Comparison of ENCODE assay signal across 19 cellular contexts in genomic region chr1:107795994-107796393, GRCh38.
DNase-seq lines count a peak whose midpoint lies in the region; ATAC-seq and FAIRE-seq lines count a peak whose summit lies in the region.
"Had no signal": no experiment of that assay in that cellular context is flagged by ENCODE, and none has a peak within 500 bp of the region (broad histone marks: within the 10 kb centered on the region; RNA-seq: fewer than 3 reads in every experiment).

No MANE protein-coding gene starts in this region.

- H3K79me1 ChIP-seq in mesendoderm (ENCODE audit: low read length): no peaks in the 10 kb centered on the region

- no peak overlapping the region for H3K9ac ChIP-seq in mesendoderm (ENCODE audit: low read length)

- no peaks in the 10 kb centered on the region for H3K27me3 Mint-ChIP-seq in activated naive CD4-positive, alpha-beta T cell treated with anti-CD3 and anti-CD28 coated beads for 36 hours (ENCODE audit: low read depth)
- H3K27me3 Mint-ChIP-seq in activated naive CD8-positive, alpha-beta T cell treated with anti-CD3 and anti-CD28 coated beads for 36 hours: no peaks in the 10 kb centered on the region
- H3K27me3 Mint-ChIP-seq: activated naive CD8-positive, alpha-beta T cell treated with anti-CD3 and anti-CD28 coated beads, Interleukin-2, amount 10 ng/mL, durations not matched to agents 7 days and 5 days; CD4-positive, alpha-beta memory T cell had no signal

- DNase-seq in activated naive CD4-positive, alpha-beta T cell treated with anti-CD3 and anti-CD28 coated beads for 36 hours: peak; percentile 25
- DNase-seq in activated naive CD4-positive, alpha-beta T cell (lab: John Stamatoyannopoulos, UW): no peak
- DNase-seq in NCI-H82 (lab: John Stamatoyannopoulos, UW): peak; percentile 57
- no peak for DNase-seq in activated naive CD8-positive, alpha-beta T cell treated with anti-CD3 and anti-CD28 coated beads for 36 hours
- no peak for DNase-seq in stimulated activated effector memory CD8-positive, alpha-beta T cell treated with anti-CD3 and anti-CD28 coated beads, Interleukin-12 subunit alpha, Interleukin-12 subunit beta, amount 100 ng/mL, for 72 hours (ENCODE audit: low spot score in 2 of 2)
- DNase-seq in frontal cortex (ENCODE audit: low spot score in 2 of 2): no peak
- DNase-seq in NCI-H345 (lab: John Stamatoyannopoulos, UW): no peak
- no peak for DNase-seq in mesendoderm
- DNase-seq: activated CD4-positive, alpha-beta T cell treated with anti-CD3 and anti-CD28 coated beads, Interleukin-2, amount 50 U/mL, for 1 hour; activated naive CD8-positive, alpha-beta T cell treated with anti-CD3 and anti-CD28 coated beads, Interleukin-2, amount 10 ng/mL, durations not matched to agents 7 days and 5 days; cortex of kidney; NCI-H146; NCI-H2171 treated with DMSO at 0.1 percent for 48 hours; NCI-H774; spleen had no signal

- H2BK120ac ChIP-seq in mesendoderm (ENCODE audit: low read depth, low read length): no peak overlapping the region

- H3K4me3 ChIP-seq in mesendoderm (ENCODE audit: low read length): no peak overlapping the region
- H3K4me3 ChIP-seq: spleen had no signal

- no peak overlapping the region for H2BK15ac ChIP-seq in mesendoderm (replicated peaks; ENCODE audit: low read depth)

- intact Hi-C loops in activated naive CD4-positive, alpha-beta T cell treated with anti-CD3 and anti-CD28 coated beads for 36 hours (cut with micrococcal nuclease): loop anchor here (1.0 to 2.0 kb wide), 2 partner anchors 25 to 139 kb away; no protein-coding TSS in a partner anchor

- peaks cover 2% of the 10 kb centered on the region for H3K9me3 Mint-ChIP-seq in activated naive CD4-positive, alpha-beta T cell treated with anti-CD3 and anti-CD28 coated beads for 36 hours
- peaks cover 7% of the 10 kb centered on the region for H3K9me3 Mint-ChIP-seq in activated naive CD8-positive, alpha-beta T cell treated with anti-CD3 and anti-CD28 coated beads for 36 hours
- H3K9me3 Mint-ChIP-seq in stimulated activated effector memory CD8-positive, alpha-beta T cell treated with anti-CD3 and anti-CD28 coated beads, Interleukin-12 subunit alpha, Interleukin-12 subunit beta, amount 100 ng/mL, for 72 hours: no peaks in the 10 kb centered on the region

- H3K4me2 ChIP-seq in mesendoderm (ENCODE audit: low read length): no peak overlapping the region

- H3K23ac ChIP-seq in mesendoderm (ENCODE audit: low read length): no peak overlapping the region

- H4K5ac ChIP-seq in mesendoderm (ENCODE audit: low read length): no peak overlapping the region

- peak; percentile 73 for ATAC-seq in stimulated activated effector memory CD8-positive, alpha-beta T cell treated with anti-CD3 and anti-CD28 coated beads, Interleukin-12 subunit alpha, Interleukin-12 subunit beta, amount 100 ng/mL, for 72 hours
- ATAC-seq: SK-N-SH treated with all-trans-retinoic acid at 6 μM for 48 hours had no signal

- H3K27me3 ChIP-seq in mesendoderm (ENCODE audit: insufficient read depth, low read length, poor library complexity): no peaks in the 10 kb centered on the region
- H3K27me3 ChIP-seq: spleen had no signal

- H2BK5ac ChIP-seq in mesendoderm (ENCODE audit: low read length): no peak overlapping the region

- no peaks in the 10 kb centered on the region for H3K36me3 ChIP-seq in mesendoderm (ENCODE audit: control insufficient read depth, insufficient read depth, low read length)
- H3K36me3 ChIP-seq: spleen had no signal

- no peaks in the 10 kb centered on the region for H3K36me3 Mint-ChIP-seq in activated naive CD4-positive, alpha-beta T cell treated with anti-CD3 and anti-CD28 coated beads for 36 hours (ENCODE audit: low read depth)
- H3K36me3 Mint-ChIP-seq in activated naive CD8-positive, alpha-beta T cell treated with anti-CD3 and anti-CD28 coated beads for 36 hours: peaks cover 4% of the 10 kb centered on the region
- H3K36me3 Mint-ChIP-seq in stimulated activated effector memory CD8-positive, alpha-beta T cell treated with anti-CD3 and anti-CD28 coated beads, Interleukin-12 subunit alpha, Interleukin-12 subunit beta, amount 100 ng/mL, for 72 hours: no peaks in the 10 kb centered on the region
- H3K36me3 Mint-ChIP-seq: brain; CD4-positive, alpha-beta memory T cell had no signal

- no peak overlapping the region for H3K4ac ChIP-seq in mesendoderm (ENCODE audit: low read depth, low read length)

- FAIRE-seq in frontal cortex (lab: Jason Lieb, UNC): no peak

- H4K8ac ChIP-seq in mesendoderm (ENCODE audit: low read depth, low read length): no peak overlapping the region

- CTCF ChIA-PET in activated naive CD4-positive, alpha-beta T cell treated with anti-CD3 and anti-CD28 coated beads for 36 hours (lab: Charles Lee): interaction anchor here (1.1 kb wide), 1 partner anchor 18 kb away, joined by 6 read pairs; no protein-coding TSS in a partner anchor

- WGBS in mesendoderm (ENCODE audit: extremely low coverage, insufficient coverage, low lambda C conversion rate): no CpG with 5 or more reads among the region's 2 CpGs

- H3K4me1 Mint-ChIP-seq in activated naive CD4-positive, alpha-beta T cell treated with anti-CD3 and anti-CD28 coated beads for 36 hours (ENCODE audit: low read depth): peaks cover 25% of the 10 kb centered on the region
- H3K4me1 Mint-ChIP-seq in activated naive CD8-positive, alpha-beta T cell treated with anti-CD3 and anti-CD28 coated beads for 36 hours: peaks cover 45% of the 10 kb centered on the region
- H3K4me1 Mint-ChIP-seq in stimulated activated effector memory CD8-positive, alpha-beta T cell treated with anti-CD3 and anti-CD28 coated beads, Interleukin-12 subunit alpha, Interleukin-12 subunit beta, amount 100 ng/mL, for 72 hours: peaks cover 26% of the 10 kb centered on the region

- H3K27ac Mint-ChIP-seq in activated naive CD4-positive, alpha-beta T cell treated with anti-CD3 and anti-CD28 coated beads for 36 hours: no peak overlapping the region
- H3K27ac Mint-ChIP-seq in activated naive CD8-positive, alpha-beta T cell treated with anti-CD3 and anti-CD28 coated beads for 36 hours: peak overlapping the region; percentile 70
- H3K27ac Mint-ChIP-seq in stimulated activated effector memory CD8-positive, alpha-beta T cell treated with anti-CD3 and anti-CD28 coated beads, Interleukin-12 subunit alpha, Interleukin-12 subunit beta, amount 100 ng/mL, for 72 hours: peak overlapping the region; percentile 4
- H3K27ac Mint-ChIP-seq: activated naive CD8-positive, alpha-beta T cell treated with anti-CD3 and anti-CD28 coated beads, Interleukin-2, amount 10 ng/mL, durations not matched to agents 7 days and 5 days; brain; mesothelial cell of epicardium had no signal

- no peak overlapping the region for H2AK5ac ChIP-seq in mesendoderm (ENCODE audit: low read length)

- H3K18ac ChIP-seq in mesendoderm (ENCODE audit: low read length): no peak overlapping the region

- H3K79me2 ChIP-seq in mesendoderm (ENCODE audit: control insufficient read depth, insufficient read depth, low read length): no peaks in the 10 kb centered on the region

- no peak overlapping the region for H3K56ac ChIP-seq in mesendoderm (ENCODE audit: low read length)

- peaks cover 6% of the 10 kb centered on the region for H3K4me1 ChIP-seq in mesendoderm (ENCODE audit: control insufficient read depth, low read depth, low read length)

- no peak overlapping the region for H3K4me3 Mint-ChIP-seq in activated naive CD4-positive, alpha-beta T cell treated with anti-CD3 and anti-CD28 coated beads for 36 hours
- H3K4me3 Mint-ChIP-seq in activated naive CD8-positive, alpha-beta T cell treated with anti-CD3 and anti-CD28 coated beads for 36 hours: no peak overlapping the region
- no peak overlapping the region for H3K4me3 Mint-ChIP-seq in stimulated activated effector memory CD8-positive, alpha-beta T cell treated with anti-CD3 and anti-CD28 coated beads, Interleukin-12 subunit alpha, Interleukin-12 subunit beta, amount 100 ng/mL, for 72 hours
- H3K4me3 Mint-ChIP-seq: activated naive CD8-positive, alpha-beta T cell treated with anti-CD3 and anti-CD28 coated beads, Interleukin-2, amount 10 ng/mL, durations not matched to agents 7 days and 5 days; brain; CD4-positive, alpha-beta memory T cell; mesothelial cell of epicardium had no signal

- H3K27ac ChIP-seq in mesendoderm (ENCODE audit: low read depth, low read length): no peak overlapping the region

Comparison
In these comparisons a context has a peak if more than half of its experiments do, and no peak if none do; other contexts are left out.
1. DNase-seq: peak in activated naive CD4-positive, alpha-beta T cell treated with anti-CD3 and anti-CD28 coated beads for 36 hours (single experiment) and NCI-H82 (single experiment); none in activated naive CD4-positive, alpha-beta T cell (0 of 4), activated naive CD8-positive, alpha-beta T cell treated with anti-CD3 and anti-CD28 coated beads for 36 hours (single experiment), stimulated activated effector memory CD8-positive, alpha-beta T cell treated with anti-CD3 and anti-CD28 coated beads, Interleukin-12 subunit alpha, Interleukin-12 subunit beta, amount 100 ng/mL, for 72 hours (0 of 2), frontal cortex (0 of 2), NCI-H345 (single experiment) and mesendoderm (single experiment).